Comparison of ENCODE assay signal across 23 cellular contexts in genomic region chr1:44543816-44544185, GRCh38.
A peak's percentile ranks its signal among the peaks of the same experiment; 100 is the strongest.
DNase-seq lines count a peak whose midpoint lies in the region; ATAC-seq, FAIRE-seq and TF ChIP-seq lines count a peak whose summit lies in the region.
"Had no signal": no experiment of that assay in that cellular context is flagged by ENCODE, and none has a peak within 500 bp of the region (broad histone marks: within the 10 kb centered on the region; RNA-seq: fewer than 3 reads in every experiment).

No MANE protein-coding gene starts in this region.

- no peak overlapping the region for H2BK120ac ChIP-seq in IMR-90 (ENCODE audit: low read depth, low read length)
- no peak overlapping the region for H2BK120ac ChIP-seq in mesendoderm (ENCODE audit: low read depth, low read length)

- H3K27me3 ChIP-seq in IMR-90 (ENCODE audit: control insufficient read depth, insufficient read depth, low read length) (peaks cover 70% of the 10 kb centered on the region), dorsolateral prefrontal cortex (no peaks in the 10 kb centered on the region), mesendoderm (ENCODE audit: insufficient read depth, low read length, poor library complexity) (no peaks in the 10 kb centered on the region), upper lobe of right lung (peaks cover 11% of the 10 kb centered on the region), HepG2 (ENCODE audit: control insufficient read depth in 1 of 2, insufficient read depth in 2 of 2, low read length in 2 of 2) (no peaks in the 10 kb centered on the region; a peak in 1 of 5 replicates)
- H3K27me3 ChIP-seq: BLaER1 treated with 17β-estradiol and CSF1 and Interleukin-3, amounts not matched to agents 10 nM and 100 nM; colonic mucosa had no signal

- H3K9me3 ChIP-seq in IMR-90 (ENCODE audit: control insufficient read depth, insufficient read depth, low read length) (no peaks in the 10 kb centered on the region), upper lobe of right lung (no peaks in the 10 kb centered on the region), HepG2 (ENCODE audit: low read length) (no peaks in the 10 kb centered on the region)
- H3K9me3 ChIP-seq: BLaER1 treated with 17β-estradiol and CSF1 and Interleukin-3, amounts not matched to agents 10 nM and 100 nM; breast epithelium; colonic mucosa had no signal

- TF ChIP-seq RAD21 in IMR-90 (IDR thresholded peaks at IDR 0.05; ENCODE audit: low read length) (no peak), HepG2 (CRISPR knock-in tag; IDR thresholded peaks at IDR 0.05) (no peak)

- intact Hi-C loops in IMR-90 (cut with micrococcal nuclease) (no loop called here), dorsolateral prefrontal cortex (cut with DNase I) (no loop called here), upper lobe of right lung (cut with DNase I) (no loop called here), HepG2 (cut with micrococcal nuclease; ENCODE audit: unreplicated experiment) (no loop called here)

- H3K4me3 ChIP-seq in IMR-90 (ENCODE audit: insufficient read depth, low read depth, low read length) (no peak overlapping the region), dorsolateral prefrontal cortex (no peak overlapping the region), mesendoderm (ENCODE audit: low read length) (no peak overlapping the region), upper lobe of right lung (no peak overlapping the region), HepG2 (replicated peaks in 1 of 3; ENCODE audit: insufficient read depth in 1 of 3, low read depth in 2 of 3, low read length in 3 of 3) (no peak overlapping the region)
- H3K4me3 ChIP-seq: BLaER1 treated with 17β-estradiol and CSF1 and Interleukin-3, amounts not matched to agents 10 nM and 100 nM; breast epithelium; colonic mucosa had no signal

- H4K8ac ChIP-seq in IMR-90 (ENCODE audit: low read depth in 2 of 2, low read length in 2 of 2) (no peak overlapping the region), mesendoderm (ENCODE audit: low read depth, low read length) (no peak overlapping the region)

- H3K36me3 ChIP-seq in IMR-90 (ENCODE audit: control insufficient read depth, insufficient read depth, low read length) = no peaks in the 10 kb centered on the region
- no peaks in the 10 kb centered on the region for H3K36me3 ChIP-seq in mesendoderm (ENCODE audit: control insufficient read depth, insufficient read depth, low read length)
- H3K36me3 ChIP-seq in upper lobe of right lung = no peaks in the 10 kb centered on the region
- H3K36me3 ChIP-seq in HepG2 (replicated peaks in 1 of 2; ENCODE audit: control insufficient read depth in 1 of 2, insufficient read depth in 2 of 2, low read length in 2 of 2) = peaks cover 0 to 11% of the 10 kb centered on the region in 2 experiments; a peak in 3 of 5 replicates
- H3K36me3 ChIP-seq: BLaER1 treated with 17β-estradiol and CSF1 and Interleukin-3, amounts not matched to agents 10 nM and 100 nM; breast epithelium; colonic mucosa had no signal

- no peak for TF ChIP-seq EP300 in HepG2 (IDR thresholded peaks at IDR 0.05; ENCODE audit: low read depth in 2 of 2, low read length in 2 of 2)
- no peak for TF ChIP-seq EP300 in HepG2 (CRISPR knock-in tag; IDR thresholded peaks at IDR 0.05; ENCODE audit: borderline replicate concordance)

- H3K23ac ChIP-seq in IMR-90 (ENCODE audit: low read depth, low read length) (no peak overlapping the region), mesendoderm (ENCODE audit: low read length) (no peak overlapping the region)

- BruUV-seq in IMR-90 (replicated peaks; lab: Mats Ljungman, UMichigan) (no TSS peak), HepG2 (replicated peaks; lab: Mats Ljungman, UMichigan) (no TSS peak)

- no peak overlapping the region for H3K9ac ChIP-seq in IMR-90 (ENCODE audit: low read depth, low read length)
- no peak overlapping the region for H3K9ac ChIP-seq in mesendoderm (ENCODE audit: low read length)
- H3K9ac ChIP-seq in HepG2 (ENCODE audit: insufficient read depth, low read depth, low read length) = no peak overlapping the region
- H3K9ac ChIP-seq: BLaER1 treated with 17β-estradiol and CSF1 and Interleukin-3, amounts not matched to agents 10 nM and 100 nM had no signal

- TF ChIP-seq POLR2A in IMR-90 (IDR thresholded peaks at IDR 0.05; ENCODE audit: low read depth, low read length) (no peak), HepG2 (IDR thresholded peaks at IDR 0.05; ENCODE audit: insufficient read depth in 1 of 2, low read depth in 2 of 2, low read length in 2 of 2) (no peak)

- H3K4ac ChIP-seq in IMR-90 (ENCODE audit: low read depth, low read length) = no peak overlapping the region
- no peak overlapping the region for H3K4ac ChIP-seq in mesendoderm (ENCODE audit: low read depth, low read length)

- dilution Hi-C loops in IMR-90 (cut with HindIII; ENCODE audit: low sequenced_read_pairs, unreplicated experiment) = no loop called here

- H2AFZ ChIP-seq in IMR-90 (replicated peaks; ENCODE audit: low read length, poor library complexity) (peak overlapping the region; percentile 35), HepG2 (ENCODE audit: low read length) (no peak overlapping the region)

- H2BK20ac ChIP-seq in IMR-90 (ENCODE audit: low read depth, low read length) = no peak overlapping the region

- H2BK5ac ChIP-seq in IMR-90 (ENCODE audit: low read depth, low read length, poor library complexity, severe bottlenecking) = no peak overlapping the region
- H2BK5ac ChIP-seq in mesendoderm (ENCODE audit: low read length) = no peak overlapping the region

- H3K9me1 ChIP-seq in IMR-90 (ENCODE audit: insufficient read depth, low read length) = no peaks in the 10 kb centered on the region

- H4K20me1 ChIP-seq in IMR-90 (ENCODE audit: insufficient read depth, low read length) (no peaks in the 10 kb centered on the region), HepG2 (ENCODE audit: insufficient read depth, low read length) (no peaks in the 10 kb centered on the region)
- H4K20me1 ChIP-seq: BLaER1 treated with 17β-estradiol and CSF1 and Interleukin-3, amounts not matched to agents 10 nM and 100 nM had no signal

- no peak overlapping the region for H3K27ac ChIP-seq in IMR-90 (ENCODE audit: insufficient read depth, low read length)
- H3K27ac ChIP-seq in dorsolateral prefrontal cortex = peak overlapping the region in 58 of 59 donors; percentile 41 to 100 (median 93)
- H3K27ac ChIP-seq in mesendoderm (ENCODE audit: low read depth, low read length) = no peak overlapping the region
- no peak overlapping the region for H3K27ac ChIP-seq in upper lobe of right lung
- H3K27ac ChIP-seq in HepG2 (ENCODE audit: extremely low read length, insufficient read depth, low read length) = no peak overlapping the region
- H3K27ac ChIP-seq: BLaER1 treated with 17β-estradiol and CSF1 and Interleukin-3, amounts not matched to agents 10 nM and 100 nM; breast epithelium; colonic mucosa had no signal

- WGBS in IMR-90 (ENCODE audit: extremely low coverage in 2 of 2, insufficient read length in 1 of 2), 2 experiments = 37% methylated on average over 2 of the region's 7 CpGs; no CpG with 5 or more reads in 1 of the 2 experiments
- WGBS in mesendoderm (ENCODE audit: extremely low coverage, insufficient coverage, low lambda C conversion rate) = no CpG with 5 or more reads among the region's 7 CpGs
- 73% methylated on average over 7 of the region's 7 CpGs for WGBS in HepG2 (ENCODE audit: low lambda C conversion rate)

- H3K18ac ChIP-seq in IMR-90 (ENCODE audit: low read depth, low read length) (no peak overlapping the region), mesendoderm (ENCODE audit: low read length) (peak overlapping the region; percentile 29)

- no peak overlapping the region for H3K4me2 ChIP-seq in IMR-90 (ENCODE audit: low read depth, low read length)
- H3K4me2 ChIP-seq in mesendoderm (ENCODE audit: low read length) = peak overlapping the region; percentile 51
- H3K4me2 ChIP-seq in HepG2 (ENCODE audit: low read depth, low read length) = no peak overlapping the region
- H3K4me2 ChIP-seq: BLaER1 treated with 17β-estradiol and CSF1 and Interleukin-3, amounts not matched to agents 10 nM and 100 nM had no signal

- H2BK15ac ChIP-seq in IMR-90 (ENCODE audit: low read depth, low read length) (no peak overlapping the region), mesendoderm (replicated peaks; ENCODE audit: low read depth) (no peak overlapping the region)

- H3K56ac ChIP-seq in IMR-90 (ENCODE audit: extremely low read depth, insufficient read depth, low read length) = no peak overlapping the region
- H3K56ac ChIP-seq in mesendoderm (ENCODE audit: low read length) = peak overlapping the region; percentile 30

- no peak for FAIRE-seq in HepG2 (lab: Jason Lieb, UNC)
- FAIRE-seq: keratinocyte, RCC 7860 had no signal

- H2AK5ac ChIP-seq in IMR-90 (ENCODE audit: low read depth, low read length) (no peak overlapping the region), mesendoderm (ENCODE audit: low read length) (no peak overlapping the region)

- DNase-seq in IMR-90 = no peak
- no peak for DNase-seq in dorsolateral prefrontal cortex
- peak; percentile 61 for DNase-seq in mesendoderm
- peak; percentile 53 for DNase-seq in upper lobe of right lung
- DNase-seq in GM03348 (ENCODE audit: low spot score) = no peak
- DNase-seq in NCI-H748 treated with DMSO at 0.1 percent for 48 hours (lab: John Stamatoyannopoulos, UW) = no peak
- DNase-seq in HepG2 (ENCODE audit: low spot score) = no peak
- DNase-seq: activated CD8-positive, alpha-beta T cell treated with anti-CD3 and anti-CD28 coated beads, Interleukin-2, amount 10 ng/mL, durations not matched to agents 7 days and 5 days; colonic mucosa; effector memory CD4-positive, alpha-beta T cell; GF-D8; hippocampal formation; MM.1S; naive B cell; NCI-H2029 treated with DMSO at 0.1 percent for 48 hours; occipital lobe; SIG-M5; stimulated activated CD4-positive, alpha-beta T cell treated with anti-CD3 and anti-CD28 coated beads, Interleukin-4, amount 100 ng/mL, for 4 hours had no signal

- CTCF ChIA-PET in IMR-90 (lab: Yijun Ruan, JAX) (no interaction called here), HepG2 (lab: Yijun Ruan, JAX; ENCODE audit: low intra/inter-chr PET ratio, low total read pairs) (no interaction called here)

- H4K91ac ChIP-seq in IMR-90 (ENCODE audit: insufficient read depth, low read depth, low read length) = no peak overlapping the region

- POLR2A ChIA-PET in IMR-90 (lab: Charles Lee; ENCODE audit: unreplicated experiment) (no interaction called here), HepG2 (lab: Yijun Ruan, JAX) (no interaction called here)

- H4K5ac ChIP-seq in IMR-90 (ENCODE audit: low read depth, low read length) = no peak overlapping the region
- H4K5ac ChIP-seq in mesendoderm (ENCODE audit: low read length) = no peak overlapping the region

- H3K79me2 ChIP-seq in mesendoderm (ENCODE audit: control insufficient read depth, insufficient read depth, low read length) (no peaks in the 10 kb centered on the region), HepG2 (ENCODE audit: insufficient read depth, low read length) (no peaks in the 10 kb centered on the region)

- H3K4me1 ChIP-seq in IMR-90 (ENCODE audit: control insufficient read depth, insufficient read depth, low read length) (no peaks in the 10 kb centered on the region), mesendoderm (ENCODE audit: control insufficient read depth, low read depth, low read length) (peaks cover 13% of the 10 kb centered on the region), upper lobe of right lung (no peaks in the 10 kb centered on the region), HepG2 (ENCODE audit: insufficient read depth, low read length) (no peaks in the 10 kb centered on the region)
- H3K4me1 ChIP-seq: breast epithelium, colonic mucosa had no signal

- in situ Hi-C loops in IMR-90 (cut with MboI; ENCODE audit: low sequenced_read_pairs) (no loop called here), HepG2 (cut with HindIII; ENCODE audit: extremely low pct_ligation_motif_present, low pct_unique_long_range_greater_than_20kb) (no loop called here)

- no peak for ATAC-seq in IMR-90 (ENCODE audit: low read depth)
- ATAC-seq in upper lobe of right lung = no peak
- no peak for ATAC-seq in HepG2
- ATAC-seq: activated CD8-positive, alpha-beta T cell treated with anti-CD3 and anti-CD28 coated beads, Interleukin-2, amount 10 ng/mL, durations not matched to agents 7 days and 5 days; activated naive CD4-positive, alpha-beta T cell treated with anti-CD3 and anti-CD28 coated beads, Interleukin-2, amount 50 U/mL, for 72 hours had no signal

- H2AK9ac ChIP-seq in IMR-90 (replicated peaks; ENCODE audit: low read depth, low read length, poor library complexity) = peak overlapping the region; percentile 45

- no peak overlapping the region for H3K14ac ChIP-seq in IMR-90 (replicated peaks; ENCODE audit: low read depth, low read length)

- TF ChIP-seq CTCF in IMR-90 (conservative IDR thresholded peaks at IDR 0.05; ENCODE audit: low read depth, low read length) (no peak), dorsolateral prefrontal cortex (IDR thresholded peaks at IDR 0.05 in 54 of 56, conservative IDR thresholded peaks at IDR 0.05 in 2 of 56; ENCODE audit: low read depth in 1 of 56, partially characterized antibody in 56 of 56) (no peak), upper lobe of right lung (IDR thresholded peaks at IDR 0.05) (no peak), HepG2 (CRISPR knock-in tag; IDR thresholded peaks at IDR 0.05) (no peak)

- H3K79me1 ChIP-seq in IMR-90 (ENCODE audit: low read depth in 1 of 2, low read length in 2 of 2) (no peaks in the 10 kb centered on the region), mesendoderm (ENCODE audit: low read length) (no peaks in the 10 kb centered on the region)

Comparison
In these comparisons a context has a peak if more than half of its experiments do, and no peak if none do; other contexts are left out.
1. DNase-seq: peak in mesendoderm (single experiment) and upper lobe of right lung (single experiment); none in IMR-90 (single experiment), dorsolateral prefrontal cortex (0 of 10), GM03348 (single experiment), NCI-H748 treated with DMSO at 0.1 percent for 48 hours (single experiment) and HepG2 (single experiment).
2. H3K27ac ChIP-seq: peak in dorsolateral prefrontal cortex (58 of 59); none in IMR-90 (single experiment), mesendoderm (single experiment), upper lobe of right lung (single experiment) and HepG2 (single experiment).